Comparison of ENCODE assay signal across 8 cellular contexts in genomic region chr2:109736177-109736827, GRCh38. TPM values are rescaled to one million over a fixed set of nuclear protein-coding genes. Genes with fewer than 3 reads are reported as not detected.
DNase-seq lines count a peak whose midpoint lies in the region; ATAC-seq and FAIRE-seq lines count a peak whose summit lies in the region.

No MANE protein-coding gene starts in this region.

- no peaks in the 10 kb centered on the region for H3K79me2 ChIP-seq in mesendoderm (ENCODE audit: control insufficient read depth, insufficient read depth, low read length)

- H2BK5ac ChIP-seq in mesendoderm (ENCODE audit: low read length) = no peak overlapping the region

- no peak overlapping the region for H2AK5ac ChIP-seq in mesendoderm (ENCODE audit: low read length)

- H3K4me3 ChIP-seq in mesendoderm (ENCODE audit: low read length) = no peak overlapping the region

- no peak overlapping the region for H3K56ac ChIP-seq in mesendoderm (ENCODE audit: low read length)

- H4K8ac ChIP-seq in mesendoderm (ENCODE audit: low read depth, low read length) = peak overlapping the region; percentile 28

- H3K23ac ChIP-seq in mesendoderm (ENCODE audit: low read length) = no peak overlapping the region

- no peaks in the 10 kb centered on the region for H3K4me1 ChIP-seq in mesendoderm (ENCODE audit: control insufficient read depth, low read depth, low read length)

- no peak for ATAC-seq in GM21529 (IDR thresholded peaks at IDR 0.05; ENCODE audit: unreplicated experiment)
- no peak for ATAC-seq in GM21390 (IDR thresholded peaks at IDR 0.05; ENCODE audit: unreplicated experiment)
- no peak for ATAC-seq in HG02938 (IDR thresholded peaks at IDR 0.05; ENCODE audit: unreplicated experiment)

- H3K4me2 ChIP-seq in mesendoderm (ENCODE audit: low read length) = no peak overlapping the region

- H3K36me3 ChIP-seq in mesendoderm (ENCODE audit: control insufficient read depth, insufficient read depth, low read length) = no peaks in the 10 kb centered on the region

- WGBS in mesendoderm (ENCODE audit: extremely low coverage, insufficient coverage, low lambda C conversion rate) = no CpG with 5 or more reads among the region's 15 CpGs

- peak; percentile 21 for FAIRE-seq in endometrium (lab: Jason Lieb, UNC)

- no peak overlapping the region for H4K5ac ChIP-seq in mesendoderm (ENCODE audit: low read length)

- H2BK15ac ChIP-seq in mesendoderm (replicated peaks; ENCODE audit: low read depth) = no peak overlapping the region

- no peak overlapping the region for H3K9ac ChIP-seq in mesendoderm (ENCODE audit: low read length)

- no peak overlapping the region for H2BK120ac ChIP-seq in mesendoderm (ENCODE audit: low read depth, low read length)

- DNase-seq in COR-L47 (lab: John Stamatoyannopoulos, UW) = peak; percentile 28
- peak; percentile 42 for DNase-seq in HS-27A (ENCODE audit: low read depth)
- peak; percentile 63 for DNase-seq in RPMI7951 (ENCODE audit: low read depth)
- DNase-seq in mesendoderm = peak; percentile 61

- no peaks in the 10 kb centered on the region for H3K27me3 ChIP-seq in mesendoderm (ENCODE audit: insufficient read depth, low read length, poor library complexity)

- no peak overlapping the region for H3K4ac ChIP-seq in mesendoderm (ENCODE audit: low read depth, low read length)

- no peak overlapping the region for H3K18ac ChIP-seq in mesendoderm (ENCODE audit: low read length)

- H3K79me1 ChIP-seq in mesendoderm (ENCODE audit: low read length) = no peaks in the 10 kb centered on the region

- no peak overlapping the region for H3K27ac ChIP-seq in mesendoderm (ENCODE audit: low read depth, low read length)

RNA-seq across cellular contexts. Expression of gene RGPD5, which starts 57.8 kb away (rescaled TPM):
- 1.7 and 28.5 TPM in 2 replicates for total RNA-seq in RPMI7951 (2014; rRNA removed; shearing (Covaris generic))
- polyA plus RNA-seq in mesendoderm (2013, experiment 1 of 2) = 40.8 TPM
- 40.5 TPM for polyA plus RNA-seq in mesendoderm (2013, experiment 2 of 2)
